24 cellular contexts compared by ENCODE assay signal in genomic region chr5:170195876-170196275, GRCh38. TPM values are rescaled to one million over a fixed set of nuclear protein-coding genes. Genes with fewer than 3 reads are reported as not detected.
"Had no signal": no experiment of that assay in that cellular context is flagged by ENCODE, and none has a peak within 500 bp of the region (broad histone marks: within the 10 kb centered on the region; RNA-seq: fewer than 3 reads in every experiment).

No MANE protein-coding gene starts in this region.

- H3K9me3 Mint-ChIP-seq: activated naive CD4-positive, alpha-beta T cell treated with anti-CD3 and anti-CD28 coated beads, Interleukin-2, amount 10 ng/mL, durations not matched to agents 7 days and 5 days; activated naive CD8-positive, alpha-beta T cell treated with anti-CD3 and anti-CD28 coated beads, Interleukin-2, amount 50 U/mL, for 24 hours; activated T-cell treated with anti-CD3 and anti-CD28 coated beads, Interleukin-2, amount 50 U/mL, for 4 hours; central memory CD8-positive, alpha-beta T cell; immature natural killer cell; nephron progenitor cell had no signal

- DNase-seq: activated CD4-positive, alpha-beta T cell treated with anti-CD3 and anti-CD28 coated beads, Interleukin-2, amount 50 U/mL, for 1 hour; activated CD4-positive, CD25-positive, alpha-beta regulatory T cell treated with anti-CD3 and anti-CD28 coated beads, Interleukin-2, amount 50 U/mL, for 72 hours; activated CD8-positive, alpha-beta memory T cell treated with anti-CD3 and anti-CD28 coated beads, Interleukin-2, amount 50 U/mL, for 4 hours; activated naive CD4-positive, alpha-beta T cell treated with anti-CD3 and anti-CD28 coated beads, Interleukin-2, amount 10 ng/mL, durations not matched to agents 7 days and 5 days; activated naive CD8-positive, alpha-beta T cell treated with anti-CD3 and anti-CD28 coated beads, Interleukin-2, amount 50 U/mL, for 24 hours; activated T-cell treated with anti-CD3 and anti-CD28 coated beads, Interleukin-2, amount 50 U/mL, for 4 hours; aorta; colonic mucosa; heart right ventricle; immature natural killer cell; left ventricle myocardium superior; nephron progenitor cell; occipital lobe; stimulated activated CD4-positive, alpha-beta T cell treated with anti-CD3 and anti-CD28 coated beads, Interleukin-2, amount 100 ng/mL, for 24 hours; stimulated activated naive CD8-positive, alpha-beta T cell treated with anti-CD3 and anti-CD28 coated beads, Interleukin-15, Interleukin-2, amounts not matched to agents 100 U/mL and 50 U/mL, for 24 hours; substantia nigra; tibial artery had no signal

- H3K27ac Mint-ChIP-seq: activated naive CD4-positive, alpha-beta T cell treated with anti-CD3 and anti-CD28 coated beads, Interleukin-2, amount 10 ng/mL, durations not matched to agents 7 days and 5 days; activated naive CD8-positive, alpha-beta T cell treated with anti-CD3 and anti-CD28 coated beads, Interleukin-2, amount 50 U/mL, for 24 hours; immature natural killer cell; nephron progenitor cell; progenitor cell of endocrine pancreas had no signal

- H3K4me1 ChIP-seq: colonic mucosa, gastroesophageal sphincter, right atrium auricular region, tibial artery had no signal

- ATAC-seq: activated naive CD8-positive, alpha-beta T cell treated with anti-CD3 and anti-CD28 coated beads, Interleukin-2, amount 50 U/mL, for 24 hours; activated T-cell treated with anti-CD3 and anti-CD28 coated beads, Interleukin-2, amount 50 U/mL, for 4 hours; esophagus mucosa; gastroesophageal sphincter; heart right ventricle; left ventricle myocardium superior; stimulated activated naive CD8-positive, alpha-beta T cell treated with anti-CD3 and anti-CD28 coated beads, Interleukin-15, Interleukin-2, amounts not matched to agents 100 U/mL and 50 U/mL, for 24 hours had no signal

- H3K9me3 ChIP-seq: colonic mucosa, gastroesophageal sphincter, heart right ventricle, right atrium auricular region, tibial artery had no signal

- H3K27me3 ChIP-seq: colonic mucosa, gastroesophageal sphincter, right atrium auricular region, tibial artery had no signal

- H3K36me3 ChIP-seq: colonic mucosa, gastroesophageal sphincter, heart right ventricle, right atrium auricular region, tibial artery had no signal

- H3K36me3 Mint-ChIP-seq: activated naive CD4-positive, alpha-beta T cell treated with anti-CD3 and anti-CD28 coated beads, Interleukin-2, amount 10 ng/mL, durations not matched to agents 7 days and 5 days; immature natural killer cell had no signal

- H3K4me3 ChIP-seq: colonic mucosa, gastroesophageal sphincter, heart right ventricle, right atrium auricular region, tibial artery had no signal

- H3K27me3 Mint-ChIP-seq: activated naive CD8-positive, alpha-beta T cell treated with anti-CD3 and anti-CD28 coated beads, Interleukin-2, amount 50 U/mL, for 24 hours had no signal

- H3K4me3 Mint-ChIP-seq: activated naive CD4-positive, alpha-beta T cell treated with anti-CD3 and anti-CD28 coated beads, Interleukin-2, amount 10 ng/mL, durations not matched to agents 7 days and 5 days; activated naive CD8-positive, alpha-beta T cell treated with anti-CD3 and anti-CD28 coated beads, Interleukin-2, amount 50 U/mL, for 24 hours; activated T-cell treated with anti-CD3 and anti-CD28 coated beads, Interleukin-2, amount 50 U/mL, for 4 hours; central memory CD8-positive, alpha-beta T cell; immature natural killer cell; nephron progenitor cell had no signal

- H3K4me1 Mint-ChIP-seq: activated naive CD4-positive, alpha-beta T cell treated with anti-CD3 and anti-CD28 coated beads, Interleukin-2, amount 10 ng/mL, durations not matched to agents 7 days and 5 days; activated naive CD8-positive, alpha-beta T cell treated with anti-CD3 and anti-CD28 coated beads, Interleukin-2, amount 50 U/mL, for 24 hours; central memory CD8-positive, alpha-beta T cell; immature natural killer cell had no signal

- H3K27ac ChIP-seq: colonic mucosa, gastroesophageal sphincter, heart right ventricle, right atrium auricular region, tibial artery had no signal

RNA-seq across cellular contexts. Expression of gene C5orf58, which starts 36.9 kb away (rescaled TPM):
- total RNA-seq: activated T-cell treated with anti-CD3 and anti-CD28 coated beads, Interleukin-2, amount 50 U/mL, for 4 hours; aorta; colonic mucosa; esophagus mucosa; gastroesophageal sphincter; left ventricle myocardium superior; myocyte; occipital lobe; progenitor cell of endocrine pancreas; right atrium auricular region; skeletal muscle tissue had no signal
- polyA plus RNA-seq: aorta, heart right ventricle had no signal
